In genomic region chr1:8580566-8580965, GRCh38 we compare ENCODE assay signal across 17 cellular contexts.
DNase-seq lines count a peak whose midpoint lies in the region; ATAC-seq and TF ChIP-seq lines count a peak whose summit lies in the region.
"Had no signal": no experiment of that assay in that cellular context is flagged by ENCODE, and none has a peak within 500 bp of the region (broad histone marks: within the 10 kb centered on the region; RNA-seq: fewer than 3 reads in every experiment).

No MANE protein-coding gene starts in this region.

- no peak overlapping the region for H4K91ac ChIP-seq in neuronal stem cell (ENCODE audit: low read depth, low read length, poor library complexity)

- no peak overlapping the region for H3K23ac ChIP-seq in neuronal stem cell (ENCODE audit: low read depth, low read length, poor library complexity)

- H3K4me2 ChIP-seq in OCI-LY7 (ENCODE audit: low read length) (no peak overlapping the region), neuronal stem cell (ENCODE audit: insufficient read depth, low read length, poor library complexity, severe bottlenecking) (peak overlapping the region; percentile 11)
- H3K4me2 ChIP-seq: A549, PC-9 had no signal

- H3K27ac Mint-ChIP-seq in immature natural killer cell, result peak overlapping the region in 1 of 6 donors; percentile 42
- no peak overlapping the region for H3K27ac Mint-ChIP-seq in activated naive CD8-positive, alpha-beta T cell treated with anti-CD3 and anti-CD28 coated beads, Interleukin-2, amount 50 U/mL, for 24 hours
- H3K27ac Mint-ChIP-seq: HFFc6 had no signal

- TF ChIP-seq CTCF in A673 (conservative IDR thresholded peaks at IDR 0.05; ENCODE audit: low read depth, low read length), result no peak
- TF ChIP-seq CTCF in OCI-LY7 (conservative IDR thresholded peaks at IDR 0.05; ENCODE audit: low read length), result no peak
- TF ChIP-seq CTCF in heart left ventricle (IDR thresholded peaks at IDR 0.05), result no peak

- H3K4me3 ChIP-seq in A673 (ENCODE audit: low read depth, low read length, poor library complexity, severe bottlenecking) (no peak overlapping the region), OCI-LY7 (ENCODE audit: low read depth, low read length, poor library complexity, severe bottlenecking) (no peak overlapping the region), heart left ventricle (no peak overlapping the region), neuronal stem cell (ENCODE audit: low read length in 2 of 2) (no peak overlapping the region)
- H3K4me3 ChIP-seq: A549, PC-9 had no signal

- H3K4me1 ChIP-seq in A673 (ENCODE audit: insufficient read depth, low read length, poor library complexity, severe bottlenecking) (peaks cover 79% of the 10 kb centered on the region), OCI-LY7 (ENCODE audit: insufficient read depth, low read length, poor library complexity, severe bottlenecking) (no peaks in the 10 kb centered on the region), heart left ventricle (peaks cover 0 to 9% (median 3%) of the 10 kb centered on the region in 12 donors), neuronal stem cell (ENCODE audit: control insufficient read depth in 2 of 2, insufficient read depth in 1 of 2, low read depth in 1 of 2, low read length in 2 of 2) (peaks cover 6 to 15% of the 10 kb centered on the region in 2 donors)
- H3K4me1 ChIP-seq: A549 had no signal

- H3K4me3 Mint-ChIP-seq in immature natural killer cell, result no peak overlapping the region
- no peak overlapping the region for H3K4me3 Mint-ChIP-seq in activated naive CD8-positive, alpha-beta T cell treated with anti-CD3 and anti-CD28 coated beads, Interleukin-2, amount 50 U/mL, for 24 hours
- H3K4me3 Mint-ChIP-seq: HFFc6 had no signal

- no peak overlapping the region for H4K8ac ChIP-seq in neuronal stem cell (ENCODE audit: low read depth, low read length)

- peaks cover 8 to 11% of the 10 kb centered on the region in 2 donors for H3K4me1 Mint-ChIP-seq in immature natural killer cell
- no peaks in the 10 kb centered on the region for H3K4me1 Mint-ChIP-seq in activated naive CD8-positive, alpha-beta T cell treated with anti-CD3 and anti-CD28 coated beads, Interleukin-2, amount 50 U/mL, for 24 hours

- no peak overlapping the region for H2BK120ac ChIP-seq in neuronal stem cell (ENCODE audit: low read depth, low read length)

- no TSS peak for BruUV-seq in A673 (replicated peaks; lab: Mats Ljungman, UMichigan)
- BruUV-seq in OCI-LY7 (replicated peaks; lab: Mats Ljungman, UMichigan), result TSS peak; percentile 10

- no peaks in the 10 kb centered on the region for H3K79me2 ChIP-seq in OCI-LY7 (ENCODE audit: insufficient read depth, low read depth, low read length)

- CTCF ChIA-PET in A673 (lab: Charles Lee) (no interaction called here), OCI-LY7 (lab: Charles Lee; ENCODE audit: unreplicated experiment) (no interaction called here)

- no peak overlapping the region for H2BK12ac ChIP-seq in neuronal stem cell (ENCODE audit: low read length)

- 42 to 45% (median 44%) methylated on average over 4 of the region's 4 CpGs for WGBS in heart left ventricle, 4 donors
- WGBS in neuronal stem cell (ENCODE audit: extremely low coverage in 2 of 2, insufficient read length in 2 of 2, insufficient replicate concordance in 1 of 2), 2 donors, result no CpG with 5 or more reads among the region's 4 CpGs

- no peak overlapping the region for H2BK15ac ChIP-seq in neuronal stem cell (ENCODE audit: low read length)

- peaks cover 6% of the 10 kb centered on the region for H3K79me1 ChIP-seq in neuronal stem cell (ENCODE audit: low read depth, low read length)

- ATAC-seq in heart left ventricle (peak; percentile 64 to 81 (median 76)), HG02588 (IDR thresholded peaks at IDR 0.05; ENCODE audit: unreplicated experiment) (no peak)
- ATAC-seq in activated naive CD8-positive, alpha-beta T cell treated with anti-CD3 and anti-CD28 coated beads, Interleukin-2, amount 50 U/mL, for 24 hours, result no peak
- ATAC-seq: A549 had no signal

- peak overlapping the region; percentile 43 for H3K27ac ChIP-seq in A673 (ENCODE audit: low read depth, low read length, poor library complexity, severe bottlenecking)
- H3K27ac ChIP-seq in OCI-LY7 (ENCODE audit: low read depth, low read length, poor library complexity, severe bottlenecking), result no peak overlapping the region
- peak overlapping the region in 1 of 12 donors; percentile 25 for H3K27ac ChIP-seq in heart left ventricle
- H3K27ac ChIP-seq in neuronal stem cell (replicated peaks; ENCODE audit: low read length), result no peak overlapping the region
- H3K27ac ChIP-seq: A549, C4-2B, PC-9 had no signal

- H3K36me3 Mint-ChIP-seq in immature natural killer cell, result peaks cover 0 to 13% (median 13%) of the 10 kb centered on the region in 3 donors
- H3K36me3 Mint-ChIP-seq in activated naive CD8-positive, alpha-beta T cell treated with anti-CD3 and anti-CD28 coated beads, Interleukin-2, amount 50 U/mL, for 24 hours (ENCODE audit: low read depth), result peaks cover 7% of the 10 kb centered on the region

- H2AFZ ChIP-seq in OCI-LY7 (ENCODE audit: low read length) (no peak overlapping the region), neuronal stem cell (ENCODE audit: low read length) (no peak overlapping the region)
- H2AFZ ChIP-seq: PC-9 had no signal

- H3K36me3 ChIP-seq in A673 (ENCODE audit: insufficient read depth, low read length, poor library complexity, severe bottlenecking), result peaks cover 6% of the 10 kb centered on the region
- H3K36me3 ChIP-seq in OCI-LY7 (ENCODE audit: insufficient read depth, low read length), result 0 out of 2 replicates have a peak, but pooled peaks cover 4% of the 10 kb centered on the region
- peaks cover 0 to 5% (median 0%) of the 10 kb centered on the region in 9 donors for H3K36me3 ChIP-seq in heart left ventricle
- peaks cover 0 to 15% of the 10 kb centered on the region in 2 donors for H3K36me3 ChIP-seq in neuronal stem cell (replicated peaks in 1 of 2; ENCODE audit: control insufficient read depth in 2 of 2, insufficient read depth in 2 of 2, low read length in 2 of 2)

- H3K9me3 ChIP-seq in A673 (ENCODE audit: low read depth, low read length, poor library complexity, severe bottlenecking) (no peaks in the 10 kb centered on the region), OCI-LY7 (ENCODE audit: low read length) (no peaks in the 10 kb centered on the region), heart left ventricle (no peaks in the 10 kb centered on the region), neuronal stem cell (replicated peaks in 1 of 2; ENCODE audit: control insufficient read depth in 2 of 2, insufficient read depth in 1 of 2, low read depth in 1 of 2, low read length in 2 of 2) (no peaks in the 10 kb centered on the region)
- H3K9me3 ChIP-seq: A549 had no signal

- H3K18ac ChIP-seq in neuronal stem cell (ENCODE audit: low read length), result no peak overlapping the region

- no peaks in the 10 kb centered on the region for H3K9me3 Mint-ChIP-seq in immature natural killer cell
- no peaks in the 10 kb centered on the region for H3K9me3 Mint-ChIP-seq in activated naive CD8-positive, alpha-beta T cell treated with anti-CD3 and anti-CD28 coated beads, Interleukin-2, amount 50 U/mL, for 24 hours
- H3K9me3 Mint-ChIP-seq: HFFc6 had no signal

- no peaks in the 10 kb centered on the region for H3K27me3 ChIP-seq in A673 (replicated peaks; ENCODE audit: insufficient read depth, low read depth, low read length, poor library complexity)
- H3K27me3 ChIP-seq in heart left ventricle, result no peaks in the 10 kb centered on the region
- H3K27me3 ChIP-seq in neuronal stem cell (ENCODE audit: control insufficient read depth in 3 of 3, insufficient read depth in 3 of 3, low read depth in 1 of 3, low read length in 3 of 3), result no peaks in the 10 kb centered on the region

- no peak overlapping the region for H2BK5ac ChIP-seq in neuronal stem cell (ENCODE audit: low read length)

- POLR2A ChIA-PET in A673 (lab: Charles Lee; ENCODE audit: low non-redundant PET) (no interaction called here), OCI-LY7 (lab: Charles Lee) (interaction anchor here (0.7 kb wide), 1 partner anchor 53 kb away, joined by 3 read pairs; no protein-coding TSS in a partner anchor)

- DNase-seq in A673 (ENCODE audit: low spot score) (no peak), OCI-LY7 (ENCODE audit: low spot score) (no peak), heart left ventricle (peak in 1 of 5 donors; percentile 34), neuronal stem cell (ENCODE audit: low spot score) (no peak), immature natural killer cell (no peak)
- no peak for DNase-seq in activated naive CD8-positive, alpha-beta T cell treated with anti-CD3 and anti-CD28 coated beads, Interleukin-2, amount 50 U/mL, for 24 hours
- DNase-seq: COR-L47, GF-D8, HFFc6, NCI-H1105 treated with DMSO at 0.1 percent for 48 hours, NCI-H1694 treated with DMSO at 0.1 percent for 48 hours, NCI-H2107, NCI-H446, PC-9 had no signal

- no peak overlapping the region for H2AK5ac ChIP-seq in neuronal stem cell (ENCODE audit: low read depth, low read length)

- no peak overlapping the region for H3K14ac ChIP-seq in neuronal stem cell (ENCODE audit: low read length)

- H3K4ac ChIP-seq in neuronal stem cell (ENCODE audit: low read length), result no peak overlapping the region

- H3K27me3 Mint-ChIP-seq in immature natural killer cell (ENCODE audit: low read depth in 3 of 3), result peaks cover 0 to 1% (median 0%) of the 10 kb centered on the region in 3 donors
- no peaks in the 10 kb centered on the region for H3K27me3 Mint-ChIP-seq in activated naive CD8-positive, alpha-beta T cell treated with anti-CD3 and anti-CD28 coated beads, Interleukin-2, amount 50 U/mL, for 24 hours

- intact Hi-C loops in A673 (cut with micrococcal nuclease; ENCODE audit: unreplicated experiment), result no loop called here
- intact Hi-C loops in OCI-LY7 (cut with micrococcal nuclease; ENCODE audit: unreplicated experiment), result no loop called here
- intact Hi-C loops in heart left ventricle (cut with DNase I), result no loop called here

- H3K9me2 ChIP-seq in OCI-LY7 (ENCODE audit: insufficient read depth, low read length), result no peaks in the 10 kb centered on the region

- no peak for TF ChIP-seq POLR2A in heart left ventricle (IDR thresholded peaks at IDR 0.05)

- no peaks in the 10 kb centered on the region for H4K20me1 ChIP-seq in OCI-LY7 (ENCODE audit: insufficient read depth, low read length)

- no peak overlapping the region for H3K9ac ChIP-seq in neuronal stem cell (ENCODE audit: low read depth, low read length, poor library complexity)

Comparison
In these comparisons a context has a peak if more than half of its experiments do, and no peak if none do; other contexts are left out.
1. ATAC-seq: peak in heart left ventricle (4 of 4); none in HG02588 (single experiment) and activated naive CD8-positive, alpha-beta T cell treated with anti-CD3 and anti-CD28 coated beads, Interleukin-2, amount 50 U/mL, for 24 hours (single experiment).